22 cellular contexts compared by ENCODE assay signal in the genomic region with DNA sequence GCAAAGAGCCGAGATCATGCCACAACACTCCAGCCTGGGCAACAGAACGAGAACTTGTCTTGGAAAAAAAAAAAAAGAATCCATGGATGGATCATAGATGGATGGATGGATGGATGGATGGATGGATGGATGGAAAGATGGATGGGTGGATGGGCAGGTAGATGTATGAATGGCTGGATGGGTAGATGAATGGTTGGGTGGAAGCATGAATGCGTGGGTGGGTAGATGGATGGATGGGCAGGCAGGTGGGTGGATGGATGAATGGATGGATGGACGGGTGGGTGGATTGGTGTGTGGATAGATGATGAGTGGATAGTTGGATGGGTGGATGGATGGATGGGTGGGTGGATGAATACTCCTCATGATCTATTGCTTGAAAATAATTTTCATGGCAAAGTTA. TPM values are rescaled to one million over a fixed set of nuclear protein-coding genes. Genes with fewer than 3 reads are reported as not detected.
A peak's percentile ranks its signal among the peaks of the same experiment; 100 is the strongest.
DNase-seq lines count a peak whose midpoint lies in the region; ATAC-seq and TF ChIP-seq lines count a peak whose summit lies in the region.
"Had no signal": no experiment of that assay in that cellular context is flagged by ENCODE, and none has a peak within 500 bp of the region (broad histone marks: within the 10 kb centered on the region; RNA-seq: fewer than 3 reads in every experiment).

No MANE protein-coding gene starts in this region.

- TF ChIP-seq CTCF in HFFc6 (IDR thresholded peaks at IDR 0.05) (no peak), MCF 10A (IDR thresholded peaks at IDR 0.05; ENCODE audit: unreplicated experiment) (no peak), thoracic aorta (IDR thresholded peaks at IDR 0.05) (no peak)

- BruUV-seq in MCF 10A (replicated peaks; lab: Mats Ljungman, UMichigan), result no TSS peak

- H3K36me3 ChIP-seq in muscle layer of colon (ENCODE audit: insufficient read depth, low read length), result peaks cover 4% of the 10 kb centered on the region
- H3K36me3 ChIP-seq in thoracic aorta, result no peaks in the 10 kb centered on the region
- H3K36me3 ChIP-seq: WERI-Rb-1 had no signal

- H3K9me3 ChIP-seq in muscle layer of colon (ENCODE audit: low read length) (no peaks in the 10 kb centered on the region), thoracic aorta (no peaks in the 10 kb centered on the region)

- H3K9ac ChIP-seq in muscle layer of colon (ENCODE audit: low read length), result peak overlapping the region; percentile 96

- H3K27ac ChIP-seq in muscle layer of colon (ENCODE audit: low read depth, low read length), result peak overlapping the region; percentile 84
- H3K27ac ChIP-seq in thoracic aorta, result peak overlapping the region; percentile 96 to 98
- H3K27ac ChIP-seq: foreskin keratinocyte, WERI-Rb-1 had no signal

- intact Hi-C loops in MCF 10A (cut with micrococcal nuclease), result loop anchor here (5.0 kb wide), 1 partner anchor 738 kb away; no protein-coding TSS in a partner anchor

- POLR2A ChIA-PET in MCF 10A (lab: Yijun Ruan, JAX), result interaction anchor here (0.7 to 1.8 kb wide), 4 partner anchors 9 to 25 kb away, joined by 3 to 4 read pairs (median 4); a partner anchor contains a TSS

- H3K36me3 Mint-ChIP-seq in HFFc6 (ENCODE audit: low read depth) (0 out of 2 replicates have a peak, but pooled peaks cover 5% of the 10 kb centered on the region), MCF 10A (ENCODE audit: insufficient read depth, unreplicated experiment) (peaks cover 43% of the 10 kb centered on the region)
- H3K36me3 Mint-ChIP-seq: natural killer cell had no signal

- DNase-seq in HFFc6 (no peak), MCF 10A (ENCODE audit: unreplicated experiment) (no peak), thoracic aorta (ENCODE audit: low spot score) (no peak), NCI-H345 (lab: John Stamatoyannopoulos, UW) (no peak), D341Med (ENCODE audit: low spot score) (no peak), NOMO-1 treated with DMSO at 0.1 percent for 48 hours (lab: John Stamatoyannopoulos, UW; ENCODE audit: unreplicated experiment) (no peak)
- DNase-seq: activated CD8-positive, alpha-beta memory T cell treated with anti-CD3 and anti-CD28 coated beads for 24 hours; activated naive CD8-positive, alpha-beta T cell treated with anti-CD3 and anti-CD28 coated beads, Interleukin-2, amount 50 U/mL, for 24 hours; foreskin keratinocyte; GDM1; natural killer cell; NCI-H187 treated with DMSO at 0.1 percent for 48 hours; NCI-H510A treated with DMSO at 0.1 percent for 48 hours; SIG-M5; WERI-Rb-1 had no signal

- no peak overlapping the region for H3K27ac Mint-ChIP-seq in HFFc6
- no peak overlapping the region for H3K27ac Mint-ChIP-seq in MCF 10A (ENCODE audit: low read depth, unreplicated experiment)
- H3K27ac Mint-ChIP-seq: activated naive CD8-positive, alpha-beta T cell treated with anti-CD3 and anti-CD28 coated beads, Interleukin-2, amount 50 U/mL, for 24 hours; B cell; natural killer cell; stimulated activated naive CD8-positive, alpha-beta T cell treated with anti-CD3 and anti-CD28 coated beads, Interleukin-15, Interleukin-2, amounts not matched to agents 100 ng/mL and 50 ng/mL, for 24 hours; T-helper 1 cell treated with Interleukin-12 subunit alpha and Interleukin-12 subunit beta and Interleukin-4 antibody, amounts not matched to agents 30 μg/mL and 1 μg/mL, for 36 hours had no signal

- CTCF ChIA-PET in MCF 10A (lab: Yijun Ruan, JAX), result interaction anchor here (1.2 to 11.7 kb wide), 4 partner anchors 8 to 72 kb away, joined by 3 to 638 read pairs (median 45); no protein-coding TSS in a partner anchor

- H3K4me3 Mint-ChIP-seq in HFFc6, result peak overlapping the region; percentile 89
- peak overlapping the region; percentile 67 for H3K4me3 Mint-ChIP-seq in MCF 10A (ENCODE audit: unreplicated experiment)
- H3K4me3 Mint-ChIP-seq: activated naive CD8-positive, alpha-beta T cell treated with anti-CD3 and anti-CD28 coated beads, Interleukin-2, amount 50 U/mL, for 24 hours; natural killer cell; stimulated activated naive CD8-positive, alpha-beta T cell treated with anti-CD3 and anti-CD28 coated beads, Interleukin-15, Interleukin-2, amounts not matched to agents 100 ng/mL and 50 ng/mL, for 24 hours; T-helper 1 cell treated with Interleukin-12 subunit alpha and Interleukin-12 subunit beta and Interleukin-4 antibody, amounts not matched to agents 30 μg/mL and 1 μg/mL, for 36 hours had no signal

- peaks cover 85% of the 10 kb centered on the region for H3K4me1 Mint-ChIP-seq in HFFc6 (ENCODE audit: low read depth)
- peaks cover 57% of the 10 kb centered on the region for H3K4me1 Mint-ChIP-seq in MCF 10A (ENCODE audit: insufficient read depth, unreplicated experiment)
- H3K4me1 Mint-ChIP-seq: natural killer cell had no signal

- H3K27me3 Mint-ChIP-seq in HFFc6 (ENCODE audit: insufficient read depth) (no peaks in the 10 kb centered on the region), MCF 10A (ENCODE audit: insufficient read depth, unreplicated experiment) (no peaks in the 10 kb centered on the region)

- H3K4me1 ChIP-seq in muscle layer of colon (ENCODE audit: insufficient read depth, low read length) (peaks cover 51% of the 10 kb centered on the region), thoracic aorta (ENCODE audit: control insufficient read depth in 1 of 2, low read depth in 2 of 2) (peaks cover 3 to 50% of the 10 kb centered on the region in 2 donors)

- H3K27me3 ChIP-seq in muscle layer of colon (ENCODE audit: control insufficient read depth in 1 of 2, insufficient read depth in 2 of 2, low read length in 2 of 2) (no peaks in the 10 kb centered on the region), thoracic aorta (replicated peaks; ENCODE audit: insufficient read depth) (no peaks in the 10 kb centered on the region)
- H3K27me3 ChIP-seq: foreskin keratinocyte had no signal

- ATAC-seq in thoracic aorta (ENCODE audit: insufficient number of reproducible peaks, low FRiP score, low read depth) (no peak), HG02852 (IDR thresholded peaks at IDR 0.05; ENCODE audit: unreplicated experiment) (no peak)
- ATAC-seq: activated naive CD8-positive, alpha-beta T cell treated with anti-CD3 and anti-CD28 coated beads, Interleukin-2, amount 50 U/mL, for 24 hours; foreskin keratinocyte; natural killer cell had no signal

- peak overlapping the region; percentile 67 to 88 for H3K4me3 ChIP-seq in muscle layer of colon (ENCODE audit: low read depth in 1 of 2, low read length in 2 of 2)
- H3K4me3 ChIP-seq in thoracic aorta, result peak overlapping the region; percentile 91
- H3K4me3 ChIP-seq: lung had no signal

- no peaks in the 10 kb centered on the region for H3K9me3 Mint-ChIP-seq in HFFc6
- no peaks in the 10 kb centered on the region for H3K9me3 Mint-ChIP-seq in MCF 10A (ENCODE audit: unreplicated experiment)
- H3K9me3 Mint-ChIP-seq: activated naive CD8-positive, alpha-beta T cell treated with anti-CD3 and anti-CD28 coated beads, Interleukin-2, amount 50 U/mL, for 24 hours; natural killer cell; stimulated activated naive CD8-positive, alpha-beta T cell treated with anti-CD3 and anti-CD28 coated beads, Interleukin-15, Interleukin-2, amounts not matched to agents 100 ng/mL and 50 ng/mL, for 24 hours; T-helper 1 cell treated with Interleukin-12 subunit alpha and Interleukin-12 subunit beta and Interleukin-4 antibody, amounts not matched to agents 30 μg/mL and 1 μg/mL, for 36 hours had no signal

RNA-seq across cellular contexts. Expression of a gene that starts 1.4 kb away (rescaled TPM):
- total RNA-seq in HFFc6 (2021; fragmentation: NEBNext Ultra II Directional; extraction: Animal tissue kit (Norgen Biotek cat#: 25700)), result 10 to 100 TPM in 5 of 6 experiments, 1 to 10 TPM in 1; 9.7 to 14.4 (median 13.5) TPM
- 11.1 and 14.7 TPM in 2 replicates for total RNA-seq in MCF 10A (2022)
- 100 to 1,000 TPM; 169 to 179 TPM for total RNA-seq in thoracic aorta
- total RNA-seq: natural killer cell, pulmonary artery endothelial cell had no signal

RNA-seq across cellular contexts. Expression of a gene that starts 25.0 kb away (rescaled TPM):
- 10 to 100 TPM; 33.1 to 38.8 (median 36.2) TPM for total RNA-seq in HFFc6 (2021; fragmentation: NEBNext Ultra II Directional; extraction: Animal tissue kit (Norgen Biotek cat#: 25700))
- total RNA-seq in MCF 10A (2022) (45.4 and 50.8 TPM in 2 replicates), thoracic aorta (10 to 100 TPM; 33.6 to 34.4 TPM)

Comparison
In these comparisons a context has a peak if more than half of its experiments do, and no peak if none do; other contexts are left out.
1. RNA of a gene that starts 1.4 kb away (total RNA-seq): 169 to 179 TPM in thoracic aorta; 11.1 to 14.7 TPM in MCF 10A and 9.7 to 14.4 TPM in HFFc6; every median in the first group is over 10 times any median in the second.